In genomic region chr19:46390866-46391265, GRCh38 we compare ENCODE assay signal across 2 cellular contexts.
TF ChIP-seq lines count a peak whose summit lies in the region.

No MANE protein-coding gene starts in this region.

TF ChIP-seq in IMR-90, 13 proteins besides CTCF, POLR2A, EP300 and RAD21 (continued from another document):
- TF ChIP-seq USF2 (IDR thresholded peaks at IDR 0.05; ENCODE audit: low read depth, low read length), result no peak
- TF ChIP-seq MAFK (IDR thresholded peaks at IDR 0.05; ENCODE audit: low read depth, low read length), result no peak
- no peak for TF ChIP-seq RFX5 (IDR thresholded peaks at IDR 0.05; ENCODE audit: low read depth, low read length)
- TF ChIP-seq RCOR1 (IDR thresholded peaks at IDR 0.05; ENCODE audit: insufficient replicate concordance, low read length), result no peak
- TF ChIP-seq CEBPB (IDR thresholded peaks at IDR 0.05; ENCODE audit: low read depth, low read length), result no peak
- no peak for TF ChIP-seq CHD1 (IDR thresholded peaks at IDR 0.05; ENCODE audit: low read depth, low read length)
- TF ChIP-seq MAZ (IDR thresholded peaks at IDR 0.05; ENCODE audit: borderline replicate concordance, low read depth, low read length), result no peak
- TF ChIP-seq FOS (IDR thresholded peaks at IDR 0.05; ENCODE audit: low read depth, low read length), result no peak
- TF ChIP-seq NFE2L2 (IDR thresholded peaks at IDR 0.05; ENCODE audit: low read depth, low read length), result no peak
- TF ChIP-seq SMC3 (IDR thresholded peaks at IDR 0.05; ENCODE audit: low read depth, low read length), result no peak
- no peak for TF ChIP-seq ELK1 (IDR thresholded peaks at IDR 0.05; ENCODE audit: borderline replicate concordance, low read depth, low read length)
- TF ChIP-seq BHLHE40 (IDR thresholded peaks at IDR 0.05; ENCODE audit: low read depth, low read length), result no peak

TF ChIP-seq in HEK293T, 16 proteins besides CTCF, POLR2A, EP300 and RAD21 (continued from another document):
- TF ChIP-seq TARDBP (IDR thresholded peaks at IDR 0.05), result no peak
- TF ChIP-seq HDGF (IDR thresholded peaks at IDR 0.05; ENCODE audit: borderline replicate concordance), result no peak
- TF ChIP-seq BHLHE40 (IDR thresholded peaks at IDR 0.05; ENCODE audit: borderline replicate concordance), result no peak
- TF ChIP-seq SUZ12 (IDR thresholded peaks at IDR 0.05), result no peak
- TF ChIP-seq PKNOX1 (IDR thresholded peaks at IDR 0.05), result no peak
- TF ChIP-seq NFRKB (IDR thresholded peaks at IDR 0.05), result no peak
